Comparison of ENCODE assay signal across 8 cellular contexts in genomic region chr18:56869189-56869777, GRCh38.
A peak's percentile ranks its signal among the peaks of the same experiment; 100 is the strongest.
DNase-seq lines count a peak whose midpoint lies in the region; ATAC-seq and TF ChIP-seq lines count a peak whose summit lies in the region.

No MANE protein-coding gene starts in this region.

- H3K27ac Mint-ChIP-seq in GM23338: 0 out of 2 replicates have a peak overlapping the region, but pooled peaks have one; percentile 24

- H3K79me2 ChIP-seq in DOHH2 (ENCODE audit: control insufficient read depth, low read length) (no peaks in the 10 kb centered on the region), GM23338 (replicated peaks; ENCODE audit: insufficient read depth) (no peaks in the 10 kb centered on the region), fibroblast of lung (ENCODE audit: control insufficient read depth, insufficient read depth, low read length) (no peaks in the 10 kb centered on the region), parathyroid adenoma (no peaks in the 10 kb centered on the region)

- H3K4me2 ChIP-seq in DOHH2 (ENCODE audit: low read length): no peak overlapping the region
- no peak overlapping the region for H3K4me2 ChIP-seq in GM23338
- H3K4me2 ChIP-seq in fibroblast of lung (ENCODE audit: extremely low read depth, insufficient read depth, low read length): no peak overlapping the region
- no peak overlapping the region for H3K4me2 ChIP-seq in parathyroid adenoma (ENCODE audit: low read length)

- H3K27me3 ChIP-seq in DOHH2 (ENCODE audit: control insufficient read depth, low read length): 0 out of 2 replicates have a peak, but pooled peaks cover 2% of the 10 kb centered on the region
- no peaks in the 10 kb centered on the region for H3K27me3 ChIP-seq in GM23338 (ENCODE audit: insufficient read depth)
- H3K27me3 ChIP-seq in fibroblast of lung (ENCODE audit: control insufficient read depth, insufficient read depth, low read length): no peaks in the 10 kb centered on the region
- no peaks in the 10 kb centered on the region for H3K27me3 ChIP-seq in parathyroid adenoma (ENCODE audit: control insufficient read depth, insufficient read depth, low read length)

- peaks cover 4% of the 10 kb centered on the region; the same call in 1 of the 2 replicates for H3K4me1 ChIP-seq in DOHH2 (ENCODE audit: control insufficient read depth, low read length)
- H3K4me1 ChIP-seq in GM23338 (ENCODE audit: insufficient read depth): peaks cover 16% of the 10 kb centered on the region
- no peaks in the 10 kb centered on the region for H3K4me1 ChIP-seq in fibroblast of lung (ENCODE audit: control insufficient read depth, extremely low read depth, insufficient read depth, low read length)
- no peaks in the 10 kb centered on the region for H3K4me1 ChIP-seq in parathyroid adenoma

- H3K36me3 ChIP-seq in DOHH2 (ENCODE audit: control insufficient read depth, low read length): no peaks in the 10 kb centered on the region
- H3K36me3 ChIP-seq in GM23338 (ENCODE audit: insufficient read depth): no peaks in the 10 kb centered on the region
- H3K36me3 ChIP-seq in fibroblast of lung (ENCODE audit: control insufficient read depth, insufficient read depth, low read length): no peaks in the 10 kb centered on the region
- H3K36me3 ChIP-seq in parathyroid adenoma (ENCODE audit: control insufficient read depth, insufficient read depth, low read length): no peaks in the 10 kb centered on the region

- H3F3A ChIP-seq in DOHH2 (ENCODE audit: control insufficient read depth, insufficient read depth) (no peaks in the 10 kb centered on the region), GM23338 (replicated peaks; ENCODE audit: low read depth) (no peaks in the 10 kb centered on the region)

- H3K9me3 Mint-ChIP-seq in GM23338: no peaks in the 10 kb centered on the region

- H3K4me3 Mint-ChIP-seq in GM23338: no peak overlapping the region

- H3K9me2 ChIP-seq in DOHH2 (replicated peaks; ENCODE audit: control insufficient read depth, low read length): no peaks in the 10 kb centered on the region
- no peaks in the 10 kb centered on the region for H3K9me2 ChIP-seq in GM23338 (ENCODE audit: insufficient read depth)

- no peaks in the 10 kb centered on the region for H3K27me3 Mint-ChIP-seq in GM23338 (ENCODE audit: insufficient read depth, low read depth, poor library complexity)

- TF ChIP-seq CTCF in DOHH2 (IDR thresholded peaks at IDR 0.05; ENCODE audit: low read depth, low read length, poor library complexity, severe bottlenecking): peak; percentile 88
- TF ChIP-seq CTCF in GM23338 (conservative IDR thresholded peaks at IDR 0.05; ENCODE audit: low read depth in 2 of 2): peak; percentile 56 to 75
- TF ChIP-seq CTCF in fibroblast of lung (conservative IDR thresholded peaks at IDR 0.05 in 1 of 2, IDR thresholded peaks at IDR 0.05 in 1 of 2; ENCODE audit: low read depth in 1 of 2, low read length in 2 of 2): peak; percentile 72 to 88
- TF ChIP-seq CTCF in parathyroid adenoma (IDR thresholded peaks at IDR 0.05): peak; percentile 59

- H3K27ac ChIP-seq in DOHH2 (ENCODE audit: low read depth, low read length) (no peak overlapping the region), GM23338 (ENCODE audit: low read depth) (no peak overlapping the region), fibroblast of lung (ENCODE audit: insufficient read depth, low read length) (no peak overlapping the region), parathyroid adenoma (no peak overlapping the region)

- H3K9ac ChIP-seq in fibroblast of lung (ENCODE audit: insufficient read depth, low read length) (no peak overlapping the region), parathyroid adenoma (no peak overlapping the region)

- H2AFZ ChIP-seq in GM23338: no peak overlapping the region
- H2AFZ ChIP-seq in fibroblast of lung (ENCODE audit: low read length): no peak overlapping the region
- H2AFZ ChIP-seq in parathyroid adenoma: no peak overlapping the region

- no peak for ATAC-seq in GM23338

- no peaks in the 10 kb centered on the region for H3K9me3 ChIP-seq in DOHH2 (ENCODE audit: control insufficient read depth, insufficient read depth, low read length)
- no peaks in the 10 kb centered on the region for H3K9me3 ChIP-seq in fibroblast of lung (ENCODE audit: control insufficient read depth, insufficient read depth, low read depth, low read length)
- H3K9me3 ChIP-seq in parathyroid adenoma (ENCODE audit: control insufficient read depth, low read length): no peaks in the 10 kb centered on the region

- no peaks in the 10 kb centered on the region for H3K36me3 Mint-ChIP-seq in GM23338 (ENCODE audit: low read depth)

- H3K4me3 ChIP-seq in DOHH2 (ENCODE audit: low read length) (no peak overlapping the region), GM23338 (no peak overlapping the region), fibroblast of lung (replicated peaks in 1 of 4; ENCODE audit: control extremely low read depth in 1 of 4, insufficient read depth in 1 of 4, low read depth in 3 of 4, low read length in 4 of 4) (no peak overlapping the region), parathyroid adenoma (ENCODE audit: low read depth, low read length) (no peak overlapping the region)

- DNase-seq in GM23338 (ENCODE audit: low spot score): peak; percentile 68
- DNase-seq in NAMALWA (ENCODE audit: low spot score): peak; percentile 70
- DNase-seq in SHP77 treated with DMSO at 0.1 percent for 48 hours (lab: John Stamatoyannopoulos, UW): peak; percentile 21
- DNase-seq in fibroblast of lung (ENCODE audit: low read depth in 2 of 2): peak; percentile 50 to 79
- no peak for DNase-seq in stimulated activated naive CD4-positive, alpha-beta T cell treated with Interleukin-2 at 50 U/mL for 16 hours (lab: John Stamatoyannopoulos, UW)
- no peak for DNase-seq in NCI-H187 treated with DMSO at 0.1 percent for 48 hours (lab: John Stamatoyannopoulos, UW)

- H4K20me1 ChIP-seq in DOHH2 (ENCODE audit: control insufficient read depth, insufficient read depth, low read depth, low read length) (no peaks in the 10 kb centered on the region), GM23338 (replicated peaks; ENCODE audit: insufficient read depth) (no peaks in the 10 kb centered on the region), fibroblast of lung (ENCODE audit: control insufficient read depth, extremely low read depth, insufficient read depth, low read length) (no peaks in the 10 kb centered on the region)

- H3K4me1 Mint-ChIP-seq in GM23338: peaks cover 34% of the 10 kb centered on the region

TF ChIP-seq in GM23338, 12 proteins besides CTCF, POLR2A, EP300 and RAD21 (continues in another document):
- TF ChIP-seq POLR2AphosphoS5 (IDR thresholded peaks at IDR 0.05; ENCODE audit: low read depth) (no peak), STAT1 (IDR thresholded peaks at IDR 0.05; ENCODE audit: unreplicated experiment) (no peak), EZH2 (IDR thresholded peaks at IDR 0.05; ENCODE audit: low read depth, unreplicated experiment) (no peak), JUNB (IDR thresholded peaks at IDR 0.05; ENCODE audit: unreplicated experiment) (no peak), ZNF331 (CRISPR knock-in tag; IDR thresholded peaks at IDR 0.05; ENCODE audit: low read depth) (no peak), NANOG (IDR thresholded peaks at IDR 0.05; ENCODE audit: borderline replicate concordance) (no peak)
- TF ChIP-seq, protein P1, sequence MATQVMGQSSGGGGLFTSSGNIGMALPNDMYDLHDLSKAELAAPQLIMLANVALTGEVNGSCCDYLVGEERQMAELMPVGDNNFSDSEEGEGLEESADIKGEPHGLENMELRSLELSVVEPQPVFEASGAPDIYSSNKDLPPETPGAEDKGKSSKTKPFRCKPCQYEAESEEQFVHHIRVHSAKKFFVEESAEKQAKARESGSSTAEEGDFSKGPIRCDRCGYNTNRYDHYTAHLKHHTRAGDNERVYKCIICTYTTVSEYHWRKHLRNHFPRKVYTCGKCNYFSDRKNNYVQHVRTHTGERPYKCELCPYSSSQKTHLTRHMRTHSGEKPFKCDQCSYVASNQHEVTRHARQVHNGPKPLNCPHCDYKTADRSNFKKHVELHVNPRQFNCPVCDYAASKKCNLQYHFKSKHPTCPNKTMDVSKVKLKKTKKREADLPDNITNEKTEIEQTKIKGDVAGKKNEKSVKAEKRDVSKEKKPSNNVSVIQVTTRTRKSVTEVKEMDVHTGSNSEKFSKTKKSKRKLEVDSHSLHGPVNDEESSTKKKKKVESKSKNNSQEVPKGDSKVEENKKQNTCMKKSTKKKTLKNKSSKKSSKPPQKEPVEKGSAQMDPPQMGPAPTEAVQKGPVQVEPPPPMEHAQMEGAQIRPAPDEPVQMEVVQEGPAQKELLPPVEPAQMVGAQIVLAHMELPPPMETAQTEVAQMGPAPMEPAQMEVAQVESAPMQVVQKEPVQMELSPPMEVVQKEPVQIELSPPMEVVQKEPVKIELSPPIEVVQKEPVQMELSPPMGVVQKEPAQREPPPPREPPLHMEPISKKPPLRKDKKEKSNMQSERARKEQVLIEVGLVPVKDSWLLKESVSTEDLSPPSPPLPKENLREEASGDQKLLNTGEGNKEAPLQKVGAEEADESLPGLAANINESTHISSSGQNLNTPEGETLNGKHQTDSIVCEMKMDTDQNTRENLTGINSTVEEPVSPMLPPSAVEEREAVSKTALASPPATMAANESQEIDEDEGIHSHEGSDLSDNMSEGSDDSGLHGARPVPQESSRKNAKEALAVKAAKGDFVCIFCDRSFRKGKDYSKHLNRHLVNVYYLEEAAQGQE (IDR thresholded peaks at IDR 0.05; ENCODE audit: unreplicated experiment): no peak

Comparison
In these comparisons a context has a peak if more than half of its experiments do, and no peak if none do; other contexts are left out.
1. DNase-seq: peak in GM23338 (single experiment), NAMALWA (single experiment), SHP77 treated with DMSO at 0.1 percent for 48 hours (single experiment) and fibroblast of lung (2 of 2); none in stimulated activated naive CD4-positive, alpha-beta T cell treated with Interleukin-2 at 50 U/mL for 16 hours (single experiment) and NCI-H187 treated with DMSO at 0.1 percent for 48 hours (single experiment).
2. Peak in every context shown above with its lines, with median percentiles within 50 percentile points of each other: CTCF ChIP-seq.